Comparison of ENCODE assay signal across 15 cellular contexts in genomic region chr9:88011005-88011766, GRCh38. TPM values are rescaled to one million over a fixed set of nuclear protein-coding genes. Genes with fewer than 3 reads are reported as not detected.
DNase-seq lines count a peak whose midpoint lies in the region; ATAC-seq and TF ChIP-seq lines count a peak whose summit lies in the region.
"Had no signal": no experiment of that assay in that cellular context is flagged by ENCODE, and none has a peak within 500 bp of the region (broad histone marks: within the 10 kb centered on the region; RNA-seq: fewer than 3 reads in every experiment).

No MANE protein-coding gene starts in this region.

- peak; percentile 8 for DNase-seq in NCI-H2171 treated with DMSO at 0.1 percent for 48 hours (lab: John Stamatoyannopoulos, UW)
- DNase-seq in NCI-H2171 (lab: John Stamatoyannopoulos, UW) = no peak
- DNase-seq in SK-MEL-5 (ENCODE audit: low read depth, low spot score) = peak; percentile 48
- DNase-seq in foreskin fibroblast = peak in 1 of 2 donors; percentile 27
- DNase-seq in superior temporal gyrus (ENCODE audit: extremely low spot score) = peak; percentile 17
- DNase-seq in DMS153 (lab: John Stamatoyannopoulos, UW) = no peak
- no peak for DNase-seq in C1 segment of cervical spinal cord (lab: John Stamatoyannopoulos, UW)
- DNase-seq: activated CD8-positive, alpha-beta T cell treated with anti-CD3 and anti-CD28 coated beads, Interleukin-2, amount 10 ng/mL, durations not matched to agents 7 days and 5 days; glutamatergic neuron; natural killer cell; NCI-H2029 treated with DMSO at 0.1 percent for 48 hours; Right ventricle myocardium superior; stimulated activated CD4-positive, alpha-beta T cell treated with anti-CD3 and anti-CD28 coated beads, Interleukin-4, amount 100 ng/mL, for 4 hours; transverse colon had no signal

- in situ Hi-C loops in SK-MEL-5 (cut with HindIII; ENCODE audit: low pct_unique_long_range_greater_than_20kb, low sequenced_read_pairs) = no loop called here

- ATAC-seq in GM21447 (IDR thresholded peaks at IDR 0.05; ENCODE audit: unreplicated experiment) = no peak
- ATAC-seq: activated CD8-positive, alpha-beta T cell treated with anti-CD3 and anti-CD28 coated beads, Interleukin-2, amount 10 ng/mL, durations not matched to agents 7 days and 5 days; natural killer cell had no signal

- no peak overlapping the region for H3K4me3 ChIP-seq in foreskin fibroblast (ENCODE audit: low read depth in 1 of 2, low read length in 2 of 2)
- H3K4me3 ChIP-seq: transverse colon had no signal

- peak; percentile 17 for TF ChIP-seq CTCF in foreskin fibroblast (IDR thresholded peaks at IDR 0.05; ENCODE audit: low read depth, low read length)

RNA-seq across cellular contexts. Expression of gene CDK20, which starts 36.9 kb away (rescaled TPM):
- total RNA-seq in SK-MEL-5 (2014; rRNA removed; shearing (Covaris generic)) = 3.4 and 4.1 TPM in 2 replicates
- 4.5 and 4.7 TPM in 2 replicates for polyA plus RNA-seq in SK-MEL-5 (2015; cell fraction: cytosol; rRNA removed)
- 21.1 and 24.0 TPM in 2 replicates for polyA plus RNA-seq in SK-MEL-5 (2015; cell fraction: nucleus; rRNA removed)

Comparison
In these comparisons a context has a peak if more than half of its experiments do, and no peak if none do; other contexts are left out.
1. DNase-seq: peak in NCI-H2171 treated with DMSO at 0.1 percent for 48 hours (single experiment), SK-MEL-5 (single experiment) and superior temporal gyrus (single experiment); none in NCI-H2171 (single experiment), DMS153 (single experiment) and C1 segment of cervical spinal cord (0 of 14).